1 cellular context compared by ENCODE assay signal in the genomic region with DNA sequence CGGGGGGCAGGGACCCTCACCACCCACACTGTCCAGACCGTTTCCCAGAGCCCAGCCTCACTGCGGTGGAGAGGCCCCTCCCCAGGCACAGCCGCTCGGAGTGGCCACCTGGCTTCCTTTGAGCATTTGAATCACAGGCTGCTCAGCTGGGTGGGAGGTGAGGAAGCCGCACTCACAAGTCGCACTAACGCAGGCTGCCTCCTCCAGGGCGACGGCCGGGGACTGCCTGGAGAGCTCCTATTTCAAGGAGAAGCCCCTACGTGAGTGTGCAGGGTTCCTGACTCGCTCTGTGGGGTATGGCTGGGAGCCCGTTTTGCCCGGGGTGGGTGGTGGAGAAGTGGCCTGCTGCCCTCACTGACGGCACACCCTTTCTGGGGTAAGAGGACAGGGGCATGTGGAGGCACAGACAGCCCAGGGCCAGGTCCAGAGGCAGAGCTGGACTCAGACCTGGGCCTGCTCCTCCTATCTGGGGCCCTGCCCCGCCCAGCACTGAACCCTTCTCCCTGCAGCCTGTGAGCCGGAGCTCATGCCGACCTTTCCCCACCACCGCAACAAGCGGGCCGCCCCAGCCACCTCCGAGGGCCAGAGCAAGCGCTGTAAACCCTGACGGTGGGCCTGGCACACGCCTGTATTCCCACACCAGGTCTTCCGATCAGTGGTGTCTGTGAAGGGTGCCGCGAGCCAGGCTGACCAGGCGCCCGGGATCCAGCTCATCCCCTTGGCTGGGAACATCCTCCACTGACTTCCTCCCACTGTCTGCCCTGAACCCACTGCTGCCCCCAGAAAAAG.
A peak's percentile ranks its signal among the peaks of the same experiment; 100 is the strongest.
TF ChIP-seq lines count a peak whose summit lies in the region.

No MANE protein-coding gene starts in this region.

TF ChIP-seq in HepG2, 621 proteins besides CTCF, POLR2A, EP300 and RAD21 (continued from another document and continues in another):
- TF ChIP-seq, protein P1, sequence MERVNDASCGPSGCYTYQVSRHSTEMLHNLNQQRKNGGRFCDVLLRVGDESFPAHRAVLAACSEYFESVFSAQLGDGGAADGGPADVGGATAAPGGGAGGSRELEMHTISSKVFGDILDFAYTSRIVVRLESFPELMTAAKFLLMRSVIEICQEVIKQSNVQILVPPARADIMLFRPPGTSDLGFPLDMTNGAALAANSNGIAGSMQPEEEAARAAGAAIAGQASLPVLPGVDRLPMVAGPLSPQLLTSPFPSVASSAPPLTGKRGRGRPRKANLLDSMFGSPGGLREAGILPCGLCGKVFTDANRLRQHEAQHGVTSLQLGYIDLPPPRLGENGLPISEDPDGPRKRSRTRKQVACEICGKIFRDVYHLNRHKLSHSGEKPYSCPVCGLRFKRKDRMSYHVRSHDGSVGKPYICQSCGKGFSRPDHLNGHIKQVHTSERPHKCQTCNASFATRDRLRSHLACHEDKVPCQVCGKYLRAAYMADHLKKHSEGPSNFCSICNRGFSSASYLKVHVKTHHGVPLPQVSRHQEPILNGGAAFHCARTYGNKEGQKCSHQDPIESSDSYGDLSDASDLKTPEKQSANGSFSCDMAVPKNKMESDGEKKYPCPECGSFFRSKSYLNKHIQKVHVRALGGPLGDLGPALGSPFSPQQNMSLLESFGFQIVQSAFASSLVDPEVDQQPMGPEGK (CRISPR knock-in tag; IDR thresholded peaks at IDR 0.05): peak; percentile 61
- TF ChIP-seq RFX5 (IDR thresholded peaks at IDR 0.05; ENCODE audit: low read depth, low read length) (no peak), AGO1 (IDR thresholded peaks at IDR 0.05; ENCODE audit: low read depth, low read length, poor library complexity, severe bottlenecking) (peak; percentile 97), MIER3 (CRISPR knock-in tag; IDR thresholded peaks at IDR 0.05; ENCODE audit: borderline replicate concordance) (peak; percentile 37; the same call in 1 of the 2 replicates), ZSCAN20 (CRISPR knock-in tag; IDR thresholded peaks at IDR 0.05; ENCODE audit: borderline replicate concordance) (no peak), RAD51 (IDR thresholded peaks at IDR 0.05; ENCODE audit: borderline replicate concordance) (no peak), HDAC2 (CRISPR knock-in tag; IDR thresholded peaks at IDR 0.05) (peak; percentile 29; the same call in 1 of the 2 replicates), ZNF143 (CRISPR knock-in tag; IDR thresholded peaks at IDR 0.05) (peak; percentile 49; the same call in 1 of the 2 replicates), GABPB1 (CRISPR knock-in tag; IDR thresholded peaks at IDR 0.05) (peak; percentile 39), REXO4 (CRISPR knock-in tag; IDR thresholded peaks at IDR 0.05; ENCODE audit: borderline replicate concordance) (no peak), U2AF2 (IDR thresholded peaks at IDR 0.05; ENCODE audit: low read depth, low read length) (no peak), KLF16 (CRISPR knock-in tag; IDR thresholded peaks at IDR 0.05) (peak in 1 of 2 experiments; percentile 20; a peak in 1 of 4 replicates), SIX4 (CRISPR knock-in tag; IDR thresholded peaks at IDR 0.05) (no peak; the same call in 1 of the 2 replicates), ZNF709 (CRISPR knock-in tag; IDR thresholded peaks at IDR 0.05) (no peak), ZNF598 (CRISPR knock-in tag; IDR thresholded peaks at IDR 0.05; ENCODE audit: borderline replicate concordance) (0 out of 2 replicates have a peak, but pooled peaks have one; percentile 68), ZBTB7B (CRISPR knock-in tag; IDR thresholded peaks at IDR 0.05) (no peak), ZNF564 (CRISPR knock-in tag; IDR thresholded peaks at IDR 0.05) (peak; percentile 63), ZNF883 (CRISPR knock-in tag; IDR thresholded peaks at IDR 0.05; ENCODE audit: not compliant biosample characterization) (no peak), RCOR2 (CRISPR knock-in tag; IDR thresholded peaks at IDR 0.05) (no peak), ESRRA (CRISPR knock-in tag; IDR thresholded peaks at IDR 0.05; ENCODE audit: low read depth) (peak; percentile 36; the same call in 1 of the 2 replicates), ZNF572 (CRISPR knock-in tag; IDR thresholded peaks at IDR 0.05) (no peak), ZNF660 (CRISPR knock-in tag; IDR thresholded peaks at IDR 0.05; ENCODE audit: borderline replicate concordance, low read depth) (no peak), TEAD3 (CRISPR knock-in tag; optimal IDR thresholded peaks at IDR 0.05; ENCODE audit: borderline replicate concordance) (peak; percentile 49), SRF (IDR thresholded peaks at IDR 0.05; ENCODE audit: low read depth, low read length) (no peak), ARID4A (CRISPR knock-in tag; IDR thresholded peaks at IDR 0.05; ENCODE audit: borderline replicate concordance) (peak; percentile 69), LCORL (IDR thresholded peaks at IDR 0.05) (no peak), LCORL (CRISPR knock-in tag; IDR thresholded peaks at IDR 0.05) (peak; percentile 68; the same call in 1 of the 2 replicates), ZBTB44 (CRISPR knock-in tag; IDR thresholded peaks at IDR 0.05) (no peak), ZFP41 (CRISPR knock-in tag; IDR thresholded peaks at IDR 0.05; ENCODE audit: borderline replicate concordance) (no peak), PBX3 (CRISPR knock-in tag; IDR thresholded peaks at IDR 0.05; ENCODE audit: borderline replicate concordance) (no peak), MAX (IDR thresholded peaks at IDR 0.05) (peak; percentile 75; the same call in 1 of the 2 replicates), KMT2A (CRISPR knock-in tag; IDR thresholded peaks at IDR 0.05) (no peak; the same call in 1 of the 2 replicates), ARNT2 (CRISPR knock-in tag; IDR thresholded peaks at IDR 0.05; ENCODE audit: low read depth) (peak; percentile 49; the same call in 1 of the 2 replicates)
- TF ChIP-seq, protein P2, sequence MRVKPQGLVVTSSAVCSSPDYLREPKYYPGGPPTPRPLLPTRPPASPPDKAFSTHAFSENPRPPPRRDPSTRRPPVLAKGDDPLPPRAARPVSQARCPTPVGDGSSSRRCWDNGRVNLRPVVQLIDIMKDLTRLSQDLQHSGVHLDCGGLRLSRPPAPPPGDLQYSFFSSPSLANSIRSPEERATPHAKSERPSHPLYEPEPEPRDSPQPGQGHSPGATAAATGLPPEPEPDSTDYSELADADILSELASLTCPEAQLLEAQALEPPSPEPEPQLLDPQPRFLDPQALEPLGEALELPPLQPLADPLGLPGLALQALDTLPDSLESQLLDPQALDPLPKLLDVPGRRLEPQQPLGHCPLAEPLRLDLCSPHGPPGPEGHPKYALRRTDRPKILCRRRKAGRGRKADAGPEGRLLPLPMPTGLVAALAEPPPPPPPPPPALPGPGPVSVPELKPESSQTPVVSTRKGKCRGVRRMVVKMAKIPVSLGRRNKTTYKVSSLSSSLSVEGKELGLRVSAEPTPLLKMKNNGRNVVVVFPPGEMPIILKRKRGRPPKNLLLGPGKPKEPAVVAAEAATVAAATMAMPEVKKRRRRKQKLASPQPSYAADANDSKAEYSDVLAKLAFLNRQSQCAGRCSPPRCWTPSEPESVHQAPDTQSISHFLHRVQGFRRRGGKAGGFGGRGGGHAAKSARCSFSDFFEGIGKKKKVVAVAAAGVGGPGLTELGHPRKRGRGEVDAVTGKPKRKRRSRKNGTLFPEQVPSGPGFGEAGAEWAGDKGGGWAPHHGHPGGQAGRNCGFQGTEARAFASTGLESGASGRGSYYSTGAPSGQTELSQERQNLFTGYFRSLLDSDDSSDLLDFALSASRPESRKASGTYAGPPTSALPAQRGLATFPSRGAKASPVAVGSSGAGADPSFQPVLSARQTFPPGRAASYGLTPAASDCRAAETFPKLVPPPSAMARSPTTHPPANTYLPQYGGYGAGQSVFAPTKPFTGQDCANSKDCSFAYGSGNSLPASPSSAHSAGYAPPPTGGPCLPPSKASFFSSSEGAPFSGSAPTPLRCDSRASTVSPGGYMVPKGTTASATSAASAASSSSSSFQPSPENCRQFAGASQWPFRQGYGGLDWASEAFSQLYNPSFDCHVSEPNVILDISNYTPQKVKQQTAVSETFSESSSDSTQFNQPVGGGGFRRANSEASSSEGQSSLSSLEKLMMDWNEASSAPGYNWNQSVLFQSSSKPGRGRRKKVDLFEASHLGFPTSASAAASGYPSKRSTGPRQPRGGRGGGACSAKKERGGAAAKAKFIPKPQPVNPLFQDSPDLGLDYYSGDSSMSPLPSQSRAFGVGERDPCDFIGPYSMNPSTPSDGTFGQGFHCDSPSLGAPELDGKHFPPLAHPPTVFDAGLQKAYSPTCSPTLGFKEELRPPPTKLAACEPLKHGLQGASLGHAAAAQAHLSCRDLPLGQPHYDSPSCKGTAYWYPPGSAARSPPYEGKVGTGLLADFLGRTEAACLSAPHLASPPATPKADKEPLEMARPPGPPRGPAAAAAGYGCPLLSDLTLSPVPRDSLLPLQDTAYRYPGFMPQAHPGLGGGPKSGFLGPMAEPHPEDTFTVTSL (CRISPR knock-in tag; IDR thresholded peaks at IDR 0.05; ENCODE audit: borderline replicate concordance): no peak
- TF ChIP-seq, protein P3, sequence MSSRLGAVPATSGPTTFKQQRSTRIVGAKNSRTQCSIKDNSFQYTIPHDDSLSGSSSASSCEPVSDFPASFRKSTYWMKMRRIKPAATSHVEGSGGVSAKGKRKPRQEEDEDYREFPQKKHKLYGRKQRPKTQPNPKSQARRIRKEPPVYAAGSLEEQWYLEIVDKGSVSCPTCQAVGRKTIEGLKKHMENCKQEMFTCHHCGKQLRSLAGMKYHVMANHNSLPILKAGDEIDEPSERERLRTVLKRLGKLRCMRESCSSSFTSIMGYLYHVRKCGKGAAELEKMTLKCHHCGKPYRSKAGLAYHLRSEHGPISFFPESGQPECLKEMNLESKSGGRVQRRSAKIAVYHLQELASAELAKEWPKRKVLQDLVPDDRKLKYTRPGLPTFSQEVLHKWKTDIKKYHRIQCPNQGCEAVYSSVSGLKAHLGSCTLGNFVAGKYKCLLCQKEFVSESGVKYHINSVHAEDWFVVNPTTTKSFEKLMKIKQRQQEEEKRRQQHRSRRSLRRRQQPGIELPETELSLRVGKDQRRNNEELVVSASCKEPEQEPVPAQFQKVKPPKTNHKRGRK (CRISPR knock-in tag; IDR thresholded peaks at IDR 0.05): no peak
- TF ChIP-seq, protein P4, sequence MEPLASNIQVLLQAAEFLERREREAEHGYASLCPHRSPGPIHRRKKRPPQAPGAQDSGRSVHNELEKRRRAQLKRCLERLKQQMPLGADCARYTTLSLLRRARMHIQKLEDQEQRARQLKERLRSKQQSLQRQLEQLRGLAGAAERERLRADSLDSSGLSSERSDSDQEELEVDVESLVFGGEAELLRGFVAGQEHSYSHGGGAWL (CRISPR knock-in tag; IDR thresholded peaks at IDR 0.05): no peak
